17 cellular contexts compared by ENCODE assay signal in the genomic region with DNA sequence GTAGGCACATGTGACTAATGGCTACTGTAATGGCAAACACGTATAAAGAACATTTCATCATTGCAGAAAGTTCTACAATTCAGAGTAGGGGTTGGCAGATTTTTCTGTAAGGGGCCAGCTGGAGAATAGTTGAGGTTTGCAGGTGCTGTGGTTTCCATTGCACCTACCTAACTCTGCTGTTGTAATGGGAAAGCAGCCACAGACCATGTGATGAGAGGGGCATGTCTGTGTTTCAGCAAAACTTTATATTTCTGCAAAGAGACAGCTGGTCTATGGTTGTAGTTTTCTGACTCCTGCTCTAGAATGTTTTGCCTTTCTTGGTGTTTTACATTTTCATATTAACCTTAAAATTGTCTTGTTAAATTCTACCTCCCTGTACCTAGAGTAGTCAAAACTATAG. TPM values are rescaled to one million over a fixed set of nuclear protein-coding genes. Genes with fewer than 3 reads are reported as not detected.
DNase-seq lines count a peak whose midpoint lies in the region; ATAC-seq and TF ChIP-seq lines count a peak whose summit lies in the region.
"Had no signal": no experiment of that assay in that cellular context is flagged by ENCODE, and none has a peak within 500 bp of the region (broad histone marks: within the 10 kb centered on the region; RNA-seq: fewer than 3 reads in every experiment).

No MANE protein-coding gene starts in this region.

- no peaks in the 10 kb centered on the region; the same call in 1 of the 2 replicates for H3K27me3 ChIP-seq in KMS-11 (ENCODE audit: insufficient read depth, low read depth)
- H3K27me3 ChIP-seq: BLaER1, Peyer's patch had no signal

- 0 out of 2 replicates have a peak, but pooled peaks cover 4% of the 10 kb centered on the region for H3K36me3 ChIP-seq in KMS-11 (ENCODE audit: insufficient read depth)

- no peaks in the 10 kb centered on the region for H3K27me3 Mint-ChIP-seq in activated naive CD8-positive, alpha-beta T cell treated with anti-CD3 and anti-CD28 coated beads, Interleukin-2, amount 10 ng/mL, durations not matched to agents 7 days and 5 days
- H3K27me3 Mint-ChIP-seq in activated naive CD8-positive, alpha-beta T cell treated with anti-CD3 and anti-CD28 coated beads for 36 hours: no peaks in the 10 kb centered on the region
- H3K27me3 Mint-ChIP-seq in endothelial cell (ENCODE audit: unreplicated experiment) (no peaks in the 10 kb centered on the region), T-cell (no peaks in the 10 kb centered on the region)
- H3K27me3 Mint-ChIP-seq: CD4-positive, CD25-positive, alpha-beta regulatory T cell had no signal

- no peak for DNase-seq in activated naive CD8-positive, alpha-beta T cell treated with anti-CD3 and anti-CD28 coated beads, Interleukin-2, amount 10 ng/mL, durations not matched to agents 7 days and 5 days
- no peak for DNase-seq in activated naive CD8-positive, alpha-beta T cell treated with anti-CD3 and anti-CD28 coated beads for 36 hours
- no peak for DNase-seq in endothelial cell (ENCODE audit: low spot score)
- DNase-seq in T-cell: no peak
- DNase-seq in NCI-H1105 treated with DMSO at 0.1 percent for 48 hours (lab: John Stamatoyannopoulos, UW): no peak
- DNase-seq: CD4-positive, CD25-positive, alpha-beta regulatory T cell; DMS53; NCI-H2029 treated with DMSO at 0.1 percent for 48 hours; NCI-H2227 treated with DMSO at 0.1 percent for 48 hours; NCI-H526 treated with DMSO at 0.1 percent for 48 hours; OCI-M1; Peyer's patch; SHP77 treated with DMSO at 0.1 percent for 48 hours had no signal

- peaks cover 63% of the 10 kb centered on the region for H3K4me1 ChIP-seq in KMS-11 (ENCODE audit: low read depth, poor library complexity, severe bottlenecking)
- H3K4me1 ChIP-seq: BLaER1, Peyer's patch had no signal

- no peak overlapping the region for H2AFZ ChIP-seq in KMS-11 (ENCODE audit: low read depth)

- no peak for ATAC-seq in activated naive CD8-positive, alpha-beta T cell treated with anti-CD3 and anti-CD28 coated beads, Interleukin-2, amount 10 ng/mL, durations not matched to agents 7 days and 5 days (ENCODE audit: low read depth)
- no peak for ATAC-seq in HG03135 (IDR thresholded peaks at IDR 0.05; ENCODE audit: unreplicated experiment)
- no peak for ATAC-seq in T-cell (replicated peaks in 1 of 4)
- ATAC-seq: GM12878 had no signal

- H3K4me1 Mint-ChIP-seq in activated naive CD8-positive, alpha-beta T cell treated with anti-CD3 and anti-CD28 coated beads, Interleukin-2, amount 10 ng/mL, durations not matched to agents 7 days and 5 days: peaks cover 8% of the 10 kb centered on the region
- H3K4me1 Mint-ChIP-seq in activated naive CD8-positive, alpha-beta T cell treated with anti-CD3 and anti-CD28 coated beads for 36 hours: peaks cover 10% of the 10 kb centered on the region
- H3K4me1 Mint-ChIP-seq in endothelial cell (ENCODE audit: unreplicated experiment): no peaks in the 10 kb centered on the region
- peaks cover 9 to 18% (median 12%) of the 10 kb centered on the region in 3 donors for H3K4me1 Mint-ChIP-seq in T-cell

- POLR2A ChIA-PET in activated naive CD8-positive, alpha-beta T cell treated with anti-CD3 and anti-CD28 coated beads, Interleukin-2, amount 10 ng/mL, durations not matched to agents 7 days and 5 days (lab: Charles Lee): no interaction called here
- POLR2A ChIA-PET in T-cell (lab: Charles Lee): no interaction called here

- H3K9ac ChIP-seq in KMS-11: no peak overlapping the region
- H3K9ac ChIP-seq: BLaER1 had no signal

- no peaks in the 10 kb centered on the region for H3K9me3 Mint-ChIP-seq in activated naive CD8-positive, alpha-beta T cell treated with anti-CD3 and anti-CD28 coated beads, Interleukin-2, amount 10 ng/mL, durations not matched to agents 7 days and 5 days
- H3K9me3 Mint-ChIP-seq in activated naive CD8-positive, alpha-beta T cell treated with anti-CD3 and anti-CD28 coated beads for 36 hours: no peaks in the 10 kb centered on the region
- no peaks in the 10 kb centered on the region for H3K9me3 Mint-ChIP-seq in endothelial cell (ENCODE audit: unreplicated experiment)
- H3K9me3 Mint-ChIP-seq in T-cell: no peaks in the 10 kb centered on the region
- H3K9me3 Mint-ChIP-seq: CD4-positive, CD25-positive, alpha-beta regulatory T cell had no signal

- CTCF ChIA-PET in T-cell (lab: Charles Lee): no interaction called here

- peak overlapping the region; percentile 68 for H3K27ac ChIP-seq in KMS-11
- H3K27ac ChIP-seq: BLaER1, Peyer's patch had no signal

- peak overlapping the region; percentile 18 for H3K27ac Mint-ChIP-seq in activated naive CD8-positive, alpha-beta T cell treated with anti-CD3 and anti-CD28 coated beads, Interleukin-2, amount 10 ng/mL, durations not matched to agents 7 days and 5 days
- H3K27ac Mint-ChIP-seq in activated naive CD8-positive, alpha-beta T cell treated with anti-CD3 and anti-CD28 coated beads for 36 hours: no peak overlapping the region
- H3K27ac Mint-ChIP-seq in endothelial cell (ENCODE audit: unreplicated experiment) (no peak overlapping the region), T-cell (no peak overlapping the region)

- peaks cover 22% of the 10 kb centered on the region; the same call in 1 of the 2 replicates for H3K79me2 ChIP-seq in KMS-11 (ENCODE audit: insufficient read depth, low read depth)

- no peaks in the 10 kb centered on the region for H4K20me1 ChIP-seq in KMS-11 (ENCODE audit: insufficient read depth)

- H3K36me3 Mint-ChIP-seq in activated naive CD8-positive, alpha-beta T cell treated with anti-CD3 and anti-CD28 coated beads, Interleukin-2, amount 10 ng/mL, durations not matched to agents 7 days and 5 days: peaks cover 28% of the 10 kb centered on the region
- H3K36me3 Mint-ChIP-seq in activated naive CD8-positive, alpha-beta T cell treated with anti-CD3 and anti-CD28 coated beads for 36 hours: peaks cover 25% of the 10 kb centered on the region
- H3K36me3 Mint-ChIP-seq in endothelial cell (ENCODE audit: low read depth, unreplicated experiment) (peaks cover 21% of the 10 kb centered on the region), T-cell (peaks cover 48% of the 10 kb centered on the region)

- TF ChIP-seq CTCF in KMS-11 (conservative IDR thresholded peaks at IDR 0.05; ENCODE audit: low read depth, low read length): no peak
- no peak for TF ChIP-seq CTCF in endothelial cell (IDR thresholded peaks at IDR 0.05; ENCODE audit: unreplicated experiment)

- H3K4me2 ChIP-seq in KMS-11: peak overlapping the region; percentile 40
- H3K4me2 ChIP-seq: BLaER1 had no signal

- H3K4me3 Mint-ChIP-seq in activated naive CD8-positive, alpha-beta T cell treated with anti-CD3 and anti-CD28 coated beads, Interleukin-2, amount 10 ng/mL, durations not matched to agents 7 days and 5 days: no peak overlapping the region
- H3K4me3 Mint-ChIP-seq in activated naive CD8-positive, alpha-beta T cell treated with anti-CD3 and anti-CD28 coated beads for 36 hours: no peak overlapping the region
- peak overlapping the region; percentile 7 for H3K4me3 Mint-ChIP-seq in endothelial cell (ENCODE audit: unreplicated experiment)
- no peak overlapping the region for H3K4me3 Mint-ChIP-seq in T-cell
- H3K4me3 Mint-ChIP-seq: CD4-positive, CD25-positive, alpha-beta regulatory T cell had no signal

- no peak overlapping the region for H3K4me3 ChIP-seq in KMS-11 (IDR thresholded peaks at IDR 0.05; ENCODE audit: insufficient read depth, low read depth, low read length)
- H3K4me3 ChIP-seq: BLaER1, GM12878, Peyer's patch had no signal

RNA-seq across cellular contexts. Expression of a gene that starts 44.2 kb away (rescaled TPM):
- total RNA-seq in activated naive CD8-positive, alpha-beta T cell treated with anti-CD3 and anti-CD28 coated beads, Interleukin-2, amount 10 ng/mL, durations not matched to agents 7 days and 5 days: 10 to 100 TPM; 69.4 to 73.9 TPM
- total RNA-seq in activated naive CD8-positive, alpha-beta T cell treated with anti-CD3 and anti-CD28 coated beads for 36 hours: 10 to 100 TPM; 68.2 to 73.2 TPM
- total RNA-seq in endothelial cell (ENCODE audit: unreplicated experiment) (60.8 TPM), T-cell (100 to 1,000 TPM in 1 of 5 donors, 10 to 100 TPM in 4; 66.7 to 106 (median 68.5) TPM)
